ENCODE assay signal across 1 cellular context in the genomic region with DNA sequence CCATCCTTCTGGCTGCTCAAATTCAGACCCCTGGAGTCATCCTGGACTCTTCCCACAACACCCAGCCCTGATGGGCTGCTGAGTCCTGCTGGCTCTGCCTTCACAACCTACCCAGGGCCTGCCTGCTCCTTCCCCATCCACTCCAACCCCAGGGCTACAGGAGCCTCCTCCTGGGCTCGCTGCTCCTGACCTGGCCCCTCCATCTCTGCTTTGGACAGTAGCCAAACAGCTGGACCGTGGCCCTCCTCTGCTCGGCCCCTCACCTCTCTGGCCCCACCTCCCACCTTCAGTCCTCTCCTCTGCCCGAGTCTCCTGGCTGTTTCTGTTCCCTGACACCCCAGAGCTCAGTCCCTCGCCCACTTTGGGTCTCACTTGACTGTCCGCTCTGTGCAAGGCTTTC.
TF ChIP-seq lines count a peak whose summit lies in the region.

No MANE protein-coding gene starts in this region.

TF ChIP-seq in A549, 52 proteins besides CTCF, POLR2A, EP300 and RAD21 (continued from another document):
- TF ChIP-seq, protein P1, sequence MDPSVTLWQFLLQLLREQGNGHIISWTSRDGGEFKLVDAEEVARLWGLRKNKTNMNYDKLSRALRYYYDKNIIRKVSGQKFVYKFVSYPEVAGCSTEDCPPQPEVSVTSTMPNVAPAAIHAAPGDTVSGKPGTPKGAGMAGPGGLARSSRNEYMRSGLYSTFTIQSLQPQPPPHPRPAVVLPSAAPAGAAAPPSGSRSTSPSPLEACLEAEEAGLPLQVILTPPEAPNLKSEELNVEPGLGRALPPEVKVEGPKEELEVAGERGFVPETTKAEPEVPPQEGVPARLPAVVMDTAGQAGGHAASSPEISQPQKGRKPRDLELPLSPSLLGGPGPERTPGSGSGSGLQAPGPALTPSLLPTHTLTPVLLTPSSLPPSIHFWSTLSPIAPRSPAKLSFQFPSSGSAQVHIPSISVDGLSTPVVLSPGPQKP (IDR thresholded peaks at IDR 0.05; ENCODE audit: low read depth, low read length): no peak
- TF ChIP-seq PHF8 (IDR thresholded peaks at IDR 0.05; ENCODE audit: borderline replicate concordance, low read depth) (no peak), HOXA7 (CRISPR knock-in tag; IDR thresholded peaks at IDR 0.05) (no peak), SMC3 (IDR thresholded peaks at IDR 0.05) (no peak), ZFP36 (IDR thresholded peaks at IDR 0.05; ENCODE audit: borderline replicate concordance, partially characterized antibody) (no peak)
TF ChIP-seq in A549: peak in this region for 0.
